In the genomic region with DNA sequence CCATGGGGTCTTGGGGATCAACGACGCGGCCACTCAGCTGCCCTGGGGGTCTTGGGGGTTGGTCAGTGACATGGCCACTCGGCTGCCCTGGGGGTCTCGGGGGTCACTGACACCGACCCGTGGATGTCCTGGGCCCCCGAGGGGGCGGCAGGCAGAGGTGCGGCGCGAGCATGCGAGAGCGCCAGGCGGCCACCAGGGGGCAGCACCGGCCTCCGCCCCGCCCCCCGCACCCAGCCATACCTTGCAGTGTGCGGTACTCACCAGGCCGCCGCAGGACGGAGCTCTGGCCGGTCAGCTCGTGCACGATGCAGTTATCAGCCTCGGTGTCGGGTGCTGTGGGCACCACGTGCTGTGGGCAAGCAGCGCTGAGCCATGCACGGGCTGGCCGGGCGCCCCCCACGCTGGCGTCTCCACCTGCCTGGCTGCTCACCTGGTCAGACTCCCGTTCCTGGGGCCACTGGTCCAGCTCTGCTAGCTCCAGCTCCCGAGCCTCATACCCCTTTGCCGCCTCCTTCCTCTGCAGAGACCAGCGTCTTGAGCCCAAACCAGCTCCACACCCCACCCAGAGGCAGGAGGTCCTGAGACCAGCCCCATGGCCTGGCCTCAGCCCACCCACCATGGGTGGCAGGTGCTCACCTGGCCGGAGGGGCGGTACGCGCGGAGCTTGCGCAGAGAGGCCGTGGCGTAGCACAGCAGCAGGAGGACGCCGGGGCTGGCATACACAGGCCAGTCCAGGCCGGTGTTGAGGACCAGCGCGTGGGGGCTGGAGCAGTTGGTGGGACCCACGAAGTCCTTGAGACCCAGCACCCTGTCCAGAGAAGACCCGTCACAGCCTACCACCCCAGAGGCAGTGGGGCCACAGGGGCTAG, we compare ENCODE assay signal across 1 cellular context.
A peak's percentile ranks its signal among the peaks of the same experiment; 100 is the strongest.
TF ChIP-seq lines count a peak whose summit lies in the region.

No MANE protein-coding gene starts in this region.

TF ChIP-seq in HepG2, 621 proteins besides CTCF, POLR2A, EP300 and RAD21 (continued from another document and continues in another):
- TF ChIP-seq, protein P1, sequence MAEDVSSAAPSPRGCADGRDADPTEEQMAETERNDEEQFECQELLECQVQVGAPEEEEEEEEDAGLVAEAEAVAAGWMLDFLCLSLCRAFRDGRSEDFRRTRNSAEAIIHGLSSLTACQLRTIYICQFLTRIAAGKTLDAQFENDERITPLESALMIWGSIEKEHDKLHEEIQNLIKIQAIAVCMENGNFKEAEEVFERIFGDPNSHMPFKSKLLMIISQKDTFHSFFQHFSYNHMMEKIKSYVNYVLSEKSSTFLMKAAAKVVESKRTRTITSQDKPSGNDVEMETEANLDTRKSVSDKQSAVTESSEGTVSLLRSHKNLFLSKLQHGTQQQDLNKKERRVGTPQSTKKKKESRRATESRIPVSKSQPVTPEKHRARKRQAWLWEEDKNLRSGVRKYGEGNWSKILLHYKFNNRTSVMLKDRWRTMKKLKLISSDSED (CRISPR knock-in tag; IDR thresholded peaks at IDR 0.05), result no peak
- TF ChIP-seq STAG1 (CRISPR knock-in tag; IDR thresholded peaks at IDR 0.05) (peak; percentile 76), PRPF4 (IDR thresholded peaks at IDR 0.05; ENCODE audit: low read depth, low read length, poor library complexity, severe bottlenecking) (no peak), HHEX (CRISPR knock-in tag; IDR thresholded peaks at IDR 0.05) (no peak), MXI1 (IDR thresholded peaks at IDR 0.05; ENCODE audit: borderline replicate concordance, low read depth, low read length) (peak; percentile 57; the same call in 1 of the 3 replicates), ZNF350 (CRISPR knock-in tag; IDR thresholded peaks at IDR 0.05; ENCODE audit: borderline replicate concordance, low read depth) (no peak), MEIS2 (CRISPR knock-in tag; IDR thresholded peaks at IDR 0.05) (peak; percentile 38; the same call in 1 of the 2 replicates), TAF1 (CRISPR knock-in tag; IDR thresholded peaks at IDR 0.05) (no peak), MTA1 (CRISPR knock-in tag; IDR thresholded peaks at IDR 0.05; ENCODE audit: borderline replicate concordance) (peak; percentile 80; the same call in 1 of the 2 replicates), ISL2 (CRISPR knock-in tag; IDR thresholded peaks at IDR 0.05) (peak; percentile 66), MAFG (CRISPR knock-in tag; IDR thresholded peaks at IDR 0.05) (no peak), MEIS1 (CRISPR knock-in tag; IDR thresholded peaks at IDR 0.05; ENCODE audit: borderline replicate concordance) (peak; percentile 57; the same call in 1 of the 2 replicates), ZNF343 (CRISPR knock-in tag; IDR thresholded peaks at IDR 0.05) (0 out of 2 replicates have a peak, but pooled peaks have one; percentile 71), ZBTB8A (CRISPR knock-in tag; IDR thresholded peaks at IDR 0.05; ENCODE audit: borderline replicate concordance, low read depth) (no peak), ZNF83 (CRISPR knock-in tag; IDR thresholded peaks at IDR 0.05; ENCODE audit: borderline replicate concordance) (0 out of 2 replicates have a peak, but pooled peaks have one; percentile 33), PAX8 (CRISPR knock-in tag; IDR thresholded peaks at IDR 0.05; ENCODE audit: borderline replicate concordance) (peak; percentile 46; the same call in 1 of the 2 replicates), ZNF274 (CRISPR knock-in tag; IDR thresholded peaks at IDR 0.05) (0 out of 2 replicates have a peak, but pooled peaks have one; percentile 65), ZNF432 (CRISPR knock-in tag; IDR thresholded peaks at IDR 0.05; ENCODE audit: borderline replicate concordance) (no peak), REXO4 (CRISPR knock-in tag; IDR thresholded peaks at IDR 0.05; ENCODE audit: borderline replicate concordance) (no peak), EEA1 (CRISPR knock-in tag; IDR thresholded peaks at IDR 0.05; ENCODE audit: borderline replicate concordance) (0 out of 2 replicates have a peak, but pooled peaks have one; percentile 68), ZNF572 (CRISPR knock-in tag; IDR thresholded peaks at IDR 0.05) (0 out of 2 replicates have a peak, but pooled peaks have one; percentile 66), ZNF839 (CRISPR knock-in tag; IDR thresholded peaks at IDR 0.05; ENCODE audit: borderline replicate concordance) (no peak), ZNF879 (CRISPR knock-in tag; IDR thresholded peaks at IDR 0.05) (no peak), SP5 (CRISPR knock-in tag; IDR thresholded peaks at IDR 0.05; ENCODE audit: borderline replicate concordance, low read depth) (peak; percentile 87), MAFF (IDR thresholded peaks at IDR 0.05; ENCODE audit: low read depth, low read length) (no peak), ZNF646 (CRISPR knock-in tag; IDR thresholded peaks at IDR 0.05) (no peak), BCL6 (CRISPR knock-in tag; IDR thresholded peaks at IDR 0.05) (no peak), ZNF639 (CRISPR knock-in tag; conservative IDR thresholded peaks at IDR 0.05) (0 out of 2 replicates have a peak, but pooled peaks have one; percentile 44), GTF2F1 (IDR thresholded peaks at IDR 0.05; ENCODE audit: low read length) (no peak), PPARG (CRISPR knock-in tag; conservative IDR thresholded peaks at IDR 0.05) (0 out of 2 replicates have a peak, but pooled peaks have one; percentile 31), KLF9 (CRISPR knock-in tag; IDR thresholded peaks at IDR 0.05; ENCODE audit: low read depth) (no peak), KDM5B (CRISPR knock-in tag; IDR thresholded peaks at IDR 0.05; ENCODE audit: borderline replicate concordance) (peak; percentile 55; the same call in 1 of the 2 replicates), REPIN1 (CRISPR knock-in tag; IDR thresholded peaks at IDR 0.05; ENCODE audit: borderline replicate concordance, low read depth) (peak; percentile 74), RXRA (CRISPR knock-in tag; IDR thresholded peaks at IDR 0.05) (peak; percentile 68; the same call in 1 of the 2 replicates), CHD2 (IDR thresholded peaks at IDR 0.05; ENCODE audit: low read depth, low read length) (0 out of 2 replicates have a peak, but pooled peaks have one; percentile 24), HNRNPL (IDR thresholded peaks at IDR 0.05; ENCODE audit: low read depth, low read length) (0 out of 2 replicates have a peak, but pooled peaks have one; percentile 56), ZNF770 (CRISPR knock-in tag; IDR thresholded peaks at IDR 0.05) (no peak), NR2F6 (IDR thresholded peaks at IDR 0.05) (no peak), NR2F6 (CRISPR knock-in tag; IDR thresholded peaks at IDR 0.05) (0 out of 2 replicates have a peak, but pooled peaks have one; percentile 50), ZNF788 (CRISPR knock-in tag; IDR thresholded peaks at IDR 0.05; ENCODE audit: borderline replicate concordance) (peak; percentile 67; the same call in 1 of the 2 replicates), ZFP36L1 (CRISPR knock-in tag; IDR thresholded peaks at IDR 0.05) (no peak), CAMTA2 (CRISPR knock-in tag; IDR thresholded peaks at IDR 0.05; ENCODE audit: borderline replicate concordance) (no peak), SALL1 (CRISPR knock-in tag; IDR thresholded peaks at IDR 0.05) (peak; percentile 60), ARNT2 (CRISPR knock-in tag; IDR thresholded peaks at IDR 0.05; ENCODE audit: low read depth) (0 out of 2 replicates have a peak, but pooled peaks have one; percentile 69)
- TF ChIP-seq, protein P2, sequence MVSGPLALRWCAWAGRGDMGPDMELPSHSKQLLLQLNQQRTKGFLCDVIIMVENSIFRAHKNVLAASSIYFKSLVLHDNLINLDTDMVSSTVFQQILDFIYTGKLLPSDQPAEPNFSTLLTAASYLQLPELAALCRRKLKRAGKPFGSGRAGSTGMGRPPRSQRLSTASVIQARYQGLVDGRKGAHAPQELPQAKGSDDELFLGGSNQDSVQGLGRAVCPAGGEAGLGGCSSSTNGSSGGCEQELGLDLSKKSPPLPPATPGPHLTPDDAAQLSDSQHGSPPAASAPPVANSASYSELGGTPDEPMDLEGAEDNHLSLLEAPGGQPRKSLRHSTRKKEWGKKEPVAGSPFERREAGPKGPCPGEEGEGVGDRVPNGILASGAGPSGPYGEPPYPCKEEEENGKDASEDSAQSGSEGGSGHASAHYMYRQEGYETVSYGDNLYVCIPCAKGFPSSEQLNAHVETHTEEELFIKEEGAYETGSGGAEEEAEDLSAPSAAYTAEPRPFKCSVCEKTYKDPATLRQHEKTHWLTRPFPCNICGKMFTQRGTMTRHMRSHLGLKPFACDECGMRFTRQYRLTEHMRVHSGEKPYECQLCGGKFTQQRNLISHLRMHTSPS (CRISPR knock-in tag; IDR thresholded peaks at IDR 0.05; ENCODE audit: low read depth), result peak; percentile 35; the same call in 1 of the 2 replicates
- TF ChIP-seq, protein P3, sequence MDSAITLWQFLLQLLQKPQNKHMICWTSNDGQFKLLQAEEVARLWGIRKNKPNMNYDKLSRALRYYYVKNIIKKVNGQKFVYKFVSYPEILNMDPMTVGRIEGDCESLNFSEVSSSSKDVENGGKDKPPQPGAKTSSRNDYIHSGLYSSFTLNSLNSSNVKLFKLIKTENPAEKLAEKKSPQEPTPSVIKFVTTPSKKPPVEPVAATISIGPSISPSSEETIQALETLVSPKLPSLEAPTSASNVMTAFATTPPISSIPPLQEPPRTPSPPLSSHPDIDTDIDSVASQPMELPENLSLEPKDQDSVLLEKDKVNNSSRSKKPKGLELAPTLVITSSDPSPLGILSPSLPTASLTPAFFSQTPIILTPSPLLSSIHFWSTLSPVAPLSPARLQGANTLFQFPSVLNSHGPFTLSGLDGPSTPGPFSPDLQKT (CRISPR knock-in tag; IDR thresholded peaks at IDR 0.05; ENCODE audit: borderline replicate concordance), result no peak
- TF ChIP-seq, protein P4, sequence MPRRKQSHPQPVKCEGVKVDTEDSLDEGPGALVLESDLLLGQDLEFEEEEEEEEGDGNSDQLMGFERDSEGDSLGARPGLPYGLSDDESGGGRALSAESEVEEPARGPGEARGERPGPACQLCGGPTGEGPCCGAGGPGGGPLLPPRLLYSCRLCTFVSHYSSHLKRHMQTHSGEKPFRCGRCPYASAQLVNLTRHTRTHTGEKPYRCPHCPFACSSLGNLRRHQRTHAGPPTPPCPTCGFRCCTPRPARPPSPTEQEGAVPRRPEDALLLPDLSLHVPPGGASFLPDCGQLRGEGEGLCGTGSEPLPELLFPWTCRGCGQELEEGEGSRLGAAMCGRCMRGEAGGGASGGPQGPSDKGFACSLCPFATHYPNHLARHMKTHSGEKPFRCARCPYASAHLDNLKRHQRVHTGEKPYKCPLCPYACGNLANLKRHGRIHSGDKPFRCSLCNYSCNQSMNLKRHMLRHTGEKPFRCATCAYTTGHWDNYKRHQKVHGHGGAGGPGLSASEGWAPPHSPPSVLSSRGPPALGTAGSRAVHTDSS (CRISPR knock-in tag; conservative IDR thresholded peaks at IDR 0.05), result no peak
